ENCODE assay signal across 23 cellular contexts in the genomic region with DNA sequence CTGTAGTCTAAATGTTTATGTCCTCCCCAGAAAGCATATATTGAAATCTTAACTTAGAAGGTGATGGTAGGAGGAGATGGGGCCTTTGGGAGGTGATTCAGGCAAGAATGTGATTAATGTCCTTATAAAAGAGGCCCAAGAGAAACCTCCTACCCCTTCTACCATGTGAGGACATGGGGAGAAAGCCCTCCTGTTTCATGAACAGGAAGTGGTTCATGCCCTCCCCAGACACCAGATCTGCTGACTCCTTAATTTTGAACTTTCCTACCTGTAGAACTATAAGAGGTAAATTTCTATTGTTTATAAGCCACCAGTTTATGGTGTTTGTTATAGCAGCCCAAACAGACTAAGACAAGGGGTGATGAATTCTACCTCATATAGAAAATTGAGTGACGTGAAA. TPM values are rescaled to one million over a fixed set of nuclear protein-coding genes. Genes with fewer than 3 reads are reported as not detected.
"Had no signal": no experiment of that assay in that cellular context is flagged by ENCODE, and none has a peak within 500 bp of the region (broad histone marks: within the 10 kb centered on the region; RNA-seq: fewer than 3 reads in every experiment).

No MANE protein-coding gene starts in this region.

- H3K4me1 ChIP-seq: breast epithelium, left lung, pancreas, testis, uterus had no signal

- H3K4me3 ChIP-seq: breast epithelium, esophagus muscularis mucosa, gastrocnemius medialis, left lung, pancreas, testis, uterus had no signal

- H3K27ac ChIP-seq: breast epithelium, gastrocnemius medialis, left lung, neutrophil, pancreas, testis, uterus had no signal

- H3K36me3 ChIP-seq: breast epithelium, uterus had no signal

- H3K27me3 ChIP-seq: breast epithelium, esophagus muscularis mucosa, gastrocnemius medialis, left lung, neutrophil, pancreas, testis, uterus had no signal

- H3K4me3 Mint-ChIP-seq: activated CD4-positive, alpha-beta memory T cell treated with anti-CD3 and anti-CD28 coated beads for 36 hours; activated CD8-positive, alpha-beta memory T cell treated with anti-CD3 and anti-CD28 coated beads, Interleukin-2, amount 10 ng/mL, durations not matched to agents 7 days and 5 days; central memory CD8-positive, alpha-beta T cell; naive thymus-derived CD8-positive, alpha-beta T cell; WTC11 had no signal

- H3K27ac Mint-ChIP-seq: activated CD4-positive, alpha-beta memory T cell treated with anti-CD3 and anti-CD28 coated beads for 36 hours; activated CD8-positive, alpha-beta memory T cell treated with anti-CD3 and anti-CD28 coated beads, Interleukin-2, amount 10 ng/mL, durations not matched to agents 7 days and 5 days; activated naive CD4-positive, alpha-beta T cell treated with anti-CD3 and anti-CD28 coated beads, Interleukin-2, amount 50 U/mL, for 72 hours; WTC11 had no signal

- H3K27me3 Mint-ChIP-seq: activated CD4-positive, alpha-beta memory T cell treated with anti-CD3 and anti-CD28 coated beads for 36 hours; activated CD8-positive, alpha-beta memory T cell treated with anti-CD3 and anti-CD28 coated beads, Interleukin-2, amount 10 ng/mL, durations not matched to agents 7 days and 5 days; central memory CD8-positive, alpha-beta T cell; naive thymus-derived CD8-positive, alpha-beta T cell had no signal

- H3K36me3 Mint-ChIP-seq: WTC11 had no signal

- ATAC-seq: activated CD8-positive, alpha-beta memory T cell treated with anti-CD3 and anti-CD28 coated beads, Interleukin-2, amount 10 ng/mL, durations not matched to agents 7 days and 5 days; activated naive CD4-positive, alpha-beta T cell treated with anti-CD3 and anti-CD28 coated beads, Interleukin-2, amount 50 U/mL, for 72 hours; gastrocnemius medialis; left lung; pancreas; right cardiac atrium had no signal

- H3K4me1 Mint-ChIP-seq: WTC11 had no signal

- DNase-seq: activated CD4-positive, alpha-beta memory T cell treated with anti-CD3 and anti-CD28 coated beads for 36 hours; activated CD8-positive, alpha-beta memory T cell treated with anti-CD3 and anti-CD28 coated beads, Interleukin-2, amount 10 ng/mL, durations not matched to agents 7 days and 5 days; activated T-cell treated with anti-CD3 and anti-CD28 coated beads for 4 hours; gastrocnemius medialis; hippocampal formation; kidney glomerular epithelial cell; left lung; naive thymus-derived CD8-positive, alpha-beta T cell; pancreas; right cardiac atrium; stimulated activated CD4-positive, alpha-beta T cell treated with anti-CD3 and anti-CD28 coated beads, Interleukin-12 subunit alpha, Interleukin-12 subunit beta, amount 100 ng/mL, for 4 hours; T1000; testis; trophoblast cell; uterus had no signal

- H3K9me3 Mint-ChIP-seq: activated CD4-positive, alpha-beta memory T cell treated with anti-CD3 and anti-CD28 coated beads for 36 hours; activated naive CD4-positive, alpha-beta T cell treated with anti-CD3 and anti-CD28 coated beads, Interleukin-2, amount 50 U/mL, for 72 hours; central memory CD8-positive, alpha-beta T cell; naive thymus-derived CD8-positive, alpha-beta T cell; WTC11 had no signal

- H3K9me3 ChIP-seq: breast epithelium, esophagus muscularis mucosa, gastrocnemius medialis, left lung, neutrophil, pancreas, testis, uterus had no signal

RNA-seq across cellular contexts. Expression of gene ECT2L, which starts 8.7 kb away (rescaled TPM):
- total RNA-seq: activated CD4-positive, alpha-beta memory T cell treated with anti-CD3 and anti-CD28 coated beads for 36 hours; activated CD8-positive, alpha-beta memory T cell treated with anti-CD3 and anti-CD28 coated beads, Interleukin-2, amount 10 ng/mL, durations not matched to agents 7 days and 5 days; activated naive CD4-positive, alpha-beta T cell treated with anti-CD3 and anti-CD28 coated beads, Interleukin-2, amount 50 U/mL, for 72 hours; gastrocnemius medialis; pulmonary artery endothelial cell; T-helper 1 cell treated with Interleukin-12 subunit alpha and Interleukin-12 subunit beta and Interleukin-4 antibody, amounts not matched to agents 30 ng/mL and 1 ng/mL, for 36 hours; WTC11 had no signal
